1 cellular context compared by ENCODE assay signal in genomic region chr2:169069818-169070217, GRCh38.
TF ChIP-seq lines count a peak whose summit lies in the region.

No MANE protein-coding gene starts in this region.

TF ChIP-seq in A549, 52 proteins besides CTCF, POLR2A, EP300 and RAD21 (continued from another document):
- no peak for TF ChIP-seq HOXB5 (CRISPR knock-in tag; IDR thresholded peaks at IDR 0.05)
- TF ChIP-seq SMC3 (IDR thresholded peaks at IDR 0.05): no peak
- TF ChIP-seq REST (IDR thresholded peaks at IDR 0.05): no peak
